In genomic region chr11:6619021-6619745, GRCh38 we compare ENCODE assay signal across 8 cellular contexts. TPM values are rescaled to one million over a fixed set of nuclear protein-coding genes. Genes with fewer than 3 reads are reported as not detected.
DNase-seq lines count a peak whose midpoint lies in the region; ATAC-seq, FAIRE-seq and TF ChIP-seq lines count a peak whose summit lies in the region.

Gene TPP1, minus strand, starts transcription at chr11:6619422. Its CDS starts 22 bp downstream, at chr11:6619400.

- TF ChIP-seq POLR2A in HepG2 (IDR thresholded peaks at IDR 0.05; ENCODE audit: insufficient read depth in 1 of 2, low read depth in 2 of 2, low read length in 2 of 2) = peak; percentile 81 to 88

- BruUV-seq in HepG2 (replicated peaks; lab: Mats Ljungman, UMichigan) = no TSS peak

- no peaks in the 10 kb centered on the region for H3K9me3 ChIP-seq in HepG2 (ENCODE audit: low read length)

- H3K9ac ChIP-seq in HepG2 (ENCODE audit: insufficient read depth, low read depth, low read length) = peak within 1 kb of the TSS; percentile 86

- peak; percentile 98 for FAIRE-seq in HepG2 (lab: Jason Lieb, UNC)

- TF ChIP-seq EP300 in HepG2 (IDR thresholded peaks at IDR 0.05; ENCODE audit: low read depth in 2 of 2, low read length in 2 of 2) (peak in 1 of 2 experiments; percentile 50; a peak in 1 of 4 replicates), HepG2 (CRISPR knock-in tag; IDR thresholded peaks at IDR 0.05; ENCODE audit: borderline replicate concordance) (no peak)

- H4K20me1 ChIP-seq in HepG2 (ENCODE audit: insufficient read depth, low read length) = no peaks in the 10 kb centered on the region

- peak within 1 kb of the TSS; percentile 82 for H2AFZ ChIP-seq in HepG2 (ENCODE audit: low read length)

- 1% methylated on average over 12 of the region's 16 CpGs for WGBS in HepG2 (ENCODE audit: low lambda C conversion rate)

- CTCF ChIA-PET in HepG2 (lab: Yijun Ruan, JAX; ENCODE audit: low intra/inter-chr PET ratio, low total read pairs) = no interaction called here

- ATAC-seq in GM19397 (IDR thresholded peaks at IDR 0.05; ENCODE audit: unreplicated experiment) (peak; percentile 99), HG03565 (IDR thresholded peaks at IDR 0.05; ENCODE audit: unreplicated experiment) (peak; percentile 97), HepG2 (peak; percentile 93)

- POLR2A ChIA-PET in HepG2 (lab: Yijun Ruan, JAX) = interaction anchor here (0.7 to 3.1 kb wide), 18 partner anchors 9 to 256 kb away, joined by 3 to 36 read pairs (median 4); partner anchors contain the start of genes APBB1, ARFIP2, ILK and MRPL17

- peaks cover 7% of the 10 kb centered on the region for H3K79me2 ChIP-seq in HepG2 (ENCODE audit: insufficient read depth, low read length)

- TF ChIP-seq CTCF in HepG2 (CRISPR knock-in tag; IDR thresholded peaks at IDR 0.05) = peak; percentile 18; the same call in 1 of the 2 replicates

- peak within 1 kb of the TSS; percentile 58 for H3K27ac ChIP-seq in HepG2 (ENCODE audit: extremely low read length, insufficient read depth, low read length)

- H3K4me1 ChIP-seq in HepG2 (ENCODE audit: insufficient read depth, low read length) = peaks cover 28% of the 10 kb centered on the region

- intact Hi-C loops in HepG2 (cut with micrococcal nuclease; ENCODE audit: unreplicated experiment) = loop anchor here (2.0 kb wide), 1 partner anchor 14 kb away; no protein-coding TSS in a partner anchor

- H3K36me3 ChIP-seq in HepG2 (replicated peaks in 1 of 2; ENCODE audit: control insufficient read depth in 1 of 2, insufficient read depth in 2 of 2, low read length in 2 of 2) = peaks cover 2 to 15% of the 10 kb centered on the region in 2 experiments; a peak in 3 of 5 replicates

- TF ChIP-seq RAD21 in HepG2 (CRISPR knock-in tag; IDR thresholded peaks at IDR 0.05) = no peak

- H3K4me2 ChIP-seq in HepG2 (ENCODE audit: low read depth, low read length) = peak within 1 kb of the TSS; percentile 99

- DNase-seq in CD1c-positive myeloid dendritic cell (ENCODE audit: extremely low spot score) (peak; percentile 96), NCI-H748 treated with DMSO at 0.1 percent for 48 hours (lab: John Stamatoyannopoulos, UW) (peak; percentile 89), dermis microvascular lymphatic vessel endothelial cell (ENCODE audit: low read depth in 2 of 2) (peak; percentile 93 to 97), HepG2 (ENCODE audit: low spot score) (peak; percentile 91)
- DNase-seq in activated CD4-positive, alpha-beta T cell treated with anti-CD3 and anti-CD28 coated beads, Interleukin-2, amount 50 U/mL, for 24 hours (ENCODE audit: low read depth in 1 of 2, low spot score in 1 of 2) = peak; percentile 78 to 89
- DNase-seq in stimulated activated CD4-positive, alpha-beta T cell treated with anti-CD3 and anti-CD28 coated beads, Interleukin-4, amount 100 ng/mL, for 1 hour = peak; percentile 82

- peak within 1 kb of the TSS; percentile 67 to 94 (median 88) for H3K4me3 ChIP-seq in HepG2 (replicated peaks in 1 of 3; ENCODE audit: insufficient read depth in 1 of 3, low read depth in 2 of 3, low read length in 3 of 3)

- in situ Hi-C loops in HepG2 (cut with HindIII; ENCODE audit: extremely low pct_ligation_motif_present, low pct_unique_long_range_greater_than_20kb) = no loop called here

- peaks cover 12 to 40% of the 10 kb centered on the region in 2 experiments; a peak in 4 of 5 replicates for H3K27me3 ChIP-seq in HepG2 (ENCODE audit: control insufficient read depth in 1 of 2, insufficient read depth in 2 of 2, low read length in 2 of 2)

TF ChIP-seq in HepG2, 621 proteins besides CTCF, POLR2A, EP300 and RAD21 (continues in another document):
- TF ChIP-seq TAF1 (CRISPR knock-in tag; IDR thresholded peaks at IDR 0.05) = peak; percentile 53; the same call in 1 of the 2 replicates
- TF ChIP-seq ZNF350 (CRISPR knock-in tag; IDR thresholded peaks at IDR 0.05; ENCODE audit: borderline replicate concordance, low read depth) = peak; percentile 42; the same call in 1 of the 2 replicates
- TF ChIP-seq, protein P1, sequence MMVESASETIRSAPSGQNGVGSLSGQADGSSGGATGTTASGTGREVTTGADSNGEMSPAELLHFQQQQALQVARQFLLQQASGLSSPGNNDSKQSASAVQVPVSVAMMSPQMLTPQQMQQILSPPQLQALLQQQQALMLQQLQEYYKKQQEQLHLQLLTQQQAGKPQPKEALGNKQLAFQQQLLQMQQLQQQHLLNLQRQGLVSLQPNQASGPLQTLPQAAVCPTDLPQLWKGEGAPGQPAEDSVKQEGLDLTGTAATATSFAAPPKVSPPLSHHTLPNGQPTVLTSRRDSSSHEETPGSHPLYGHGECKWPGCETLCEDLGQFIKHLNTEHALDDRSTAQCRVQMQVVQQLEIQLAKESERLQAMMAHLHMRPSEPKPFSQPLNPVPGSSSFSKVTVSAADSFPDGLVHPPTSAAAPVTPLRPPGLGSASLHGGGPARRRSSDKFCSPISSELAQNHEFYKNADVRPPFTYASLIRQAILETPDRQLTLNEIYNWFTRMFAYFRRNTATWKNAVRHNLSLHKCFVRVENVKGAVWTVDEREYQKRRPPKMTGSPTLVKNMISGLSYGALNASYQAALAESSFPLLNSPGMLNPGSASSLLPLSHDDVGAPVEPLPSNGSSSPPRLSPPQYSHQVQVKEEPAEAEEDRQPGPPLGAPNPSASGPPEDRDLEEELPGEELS (CRISPR knock-in tag; IDR thresholded peaks at IDR 0.05) = 0 out of 2 replicates have a peak, but pooled peaks have one; percentile 16
- TF ChIP-seq NFE2L1 (CRISPR knock-in tag; IDR thresholded peaks at IDR 0.05; ENCODE audit: borderline replicate concordance) = 0 out of 2 replicates have a peak, but pooled peaks have one; percentile 68
- TF ChIP-seq, protein P2, sequence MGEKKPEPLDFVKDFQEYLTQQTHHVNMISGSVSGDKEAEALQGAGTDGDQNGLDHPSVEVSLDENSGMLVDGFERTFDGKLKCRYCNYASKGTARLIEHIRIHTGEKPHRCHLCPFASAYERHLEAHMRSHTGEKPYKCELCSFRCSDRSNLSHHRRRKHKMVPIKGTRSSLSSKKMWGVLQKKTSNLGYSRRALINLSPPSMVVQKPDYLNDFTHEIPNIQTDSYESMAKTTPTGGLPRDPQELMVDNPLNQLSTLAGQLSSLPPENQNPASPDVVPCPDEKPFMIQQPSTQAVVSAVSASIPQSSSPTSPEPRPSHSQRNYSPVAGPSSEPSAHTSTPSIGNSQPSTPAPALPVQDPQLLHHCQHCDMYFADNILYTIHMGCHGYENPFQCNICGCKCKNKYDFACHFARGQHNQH (CRISPR knock-in tag; IDR thresholded peaks at IDR 0.05) = peak; percentile 63
- TF ChIP-seq TBX3 (IDR thresholded peaks at IDR 0.05; ENCODE audit: borderline replicate concordance) = peak; percentile 100
- TF ChIP-seq THAP9 (CRISPR knock-in tag; IDR thresholded peaks at IDR 0.05; ENCODE audit: borderline replicate concordance) = 0 out of 2 replicates have a peak, but pooled peaks have one; percentile 13
- TF ChIP-seq REXO4 (CRISPR knock-in tag; IDR thresholded peaks at IDR 0.05; ENCODE audit: borderline replicate concordance) = no peak
- 0 out of 2 replicates have a peak, but pooled peaks have one; percentile 4 for TF ChIP-seq RARA (CRISPR knock-in tag; IDR thresholded peaks at IDR 0.05)
- TF ChIP-seq NFYB (CRISPR knock-in tag; IDR thresholded peaks at IDR 0.05) = peak; percentile 59
- peak; percentile 53; the same call in 1 of the 2 replicates for TF ChIP-seq RBFOX2 (IDR thresholded peaks at IDR 0.05; ENCODE audit: low read depth, low read length)

RNA-seq across cellular contexts. Expression of gene TPP1, which starts in this region (rescaled TPM):
- total RNA-seq in dermis microvascular lymphatic vessel endothelial cell (46.2 and 154 TPM in 2 replicates), HepG2 (2016; rRNA removed; fragmentation: Illumina TruSeq; extraction: Trizol) (13.9 and 14.4 TPM in 2 replicates)
- total RNA-seq in HepG2 (2016; cell fraction: cytosol; rRNA removed; fragmentation: Illumina TruSeq; extraction: Trizol; ENCODE audit: low read depth) = 2.0 and 2.1 TPM in 2 replicates
- total RNA-seq in HepG2 (2016; cell fraction: insoluble cytoplasmic fraction; rRNA removed; fragmentation: Illumina TruSeq; extraction: Trizol) = 12.7 and 19.0 TPM in 2 replicates
- total RNA-seq in HepG2 (2016; cell fraction: membrane; rRNA removed; fragmentation: Illumina TruSeq; extraction: Trizol) = 5.1 and 5.7 TPM in 2 replicates
- 44.6 and 53.2 TPM in 2 replicates for total RNA-seq in HepG2 (2016; cell fraction: nucleus; rRNA removed; fragmentation: Illumina TruSeq; extraction: Trizol)
- polyA plus RNA-seq in HepG2 (2011; rRNA removed) = 74.6 and 75.4 TPM in 2 replicates
- polyA plus RNA-seq in HepG2 (2011; cell fraction: cytosol; rRNA removed) = 41.2 and 69.0 TPM in 2 replicates
- polyA plus RNA-seq in HepG2 (2011; cell fraction: nucleus; rRNA removed) = 130 and 133 TPM in 2 replicates
- 67.2 and 75.4 TPM in 2 replicates for polyA plus RNA-seq in HepG2 (2012)
- 3.2 and 3.3 TPM in 2 replicates for polyA plus RNA-seq in HepG2 (2016; cell fraction: cytosol; fragmentation: Illumina TruSeq; extraction: Trizol; ENCODE audit: low read depth)
- polyA plus RNA-seq in HepG2 (2016; cell fraction: insoluble cytoplasmic fraction; fragmentation: Illumina TruSeq; extraction: Trizol; ENCODE audit: low read depth) = 19.2 and 28.8 TPM in 2 replicates
- 6.8 and 8.7 TPM in 2 replicates for polyA plus RNA-seq in HepG2 (2016; cell fraction: membrane; fragmentation: Illumina TruSeq; extraction: Trizol; ENCODE audit: low read depth)
- polyA plus RNA-seq in HepG2 (2016; cell fraction: nucleus; fragmentation: Illumina TruSeq; extraction: Trizol; ENCODE audit: insufficient read depth, low read depth) = 86.0 and 89.1 TPM in 2 replicates
- polyA minus RNA-seq in HepG2 (2011; rRNA and poly(A)+ RNA removed; ENCODE audit: low replicate concordance) = 99.1 and 146 TPM in 2 replicates
- 64.9 and 85.0 TPM in 2 replicates for polyA minus RNA-seq in HepG2 (2011; cell fraction: cytosol; rRNA and poly(A)+ RNA removed)
- polyA minus RNA-seq in HepG2 (2011; cell fraction: nucleus; rRNA and poly(A)+ RNA removed) = 36.2 and 41.0 TPM in 2 replicates

Comparison
In these comparisons a context has a peak if more than half of its experiments do, and no peak if none do; other contexts are left out.
1. Peak in every context shown above with its lines: DNase-seq, ATAC-seq, H3K4me3 ChIP-seq and H3K27ac ChIP-seq.